Comparison of ENCODE assay signal across 15 cellular contexts in genomic region chr5:151097081-151097480, GRCh38. TPM values are rescaled to one million over a fixed set of nuclear protein-coding genes. Genes with fewer than 3 reads are reported as not detected.
DNase-seq lines count a peak whose midpoint lies in the region; ATAC-seq and TF ChIP-seq lines count a peak whose summit lies in the region.
"Had no signal": no experiment of that assay in that cellular context is flagged by ENCODE, and none has a peak within 500 bp of the region (broad histone marks: within the 10 kb centered on the region; RNA-seq: fewer than 3 reads in every experiment).

No MANE protein-coding gene starts in this region.

- 26% methylated on average over 6 of the region's 6 CpGs for WGBS in right lobe of liver (ENCODE audit: insufficient coverage, low coverage, low lambda C conversion rate, missing lambda C conversion rate)

- H3K27ac ChIP-seq in right lobe of liver (peak overlapping the region; percentile 15 to 67 (median 48)), upper lobe of right lung (no peak overlapping the region)

- H3K9me3 ChIP-seq in T-helper 17 cell (ENCODE audit: control insufficient read depth, low read length, poor library complexity, severe bottlenecking) (no peaks in the 10 kb centered on the region), right lobe of liver (no peaks in the 10 kb centered on the region), upper lobe of right lung (no peaks in the 10 kb centered on the region)

- peak overlapping the region; percentile 24 for H3K4me3 Mint-ChIP-seq in stimulated activated naive CD8-positive, alpha-beta T cell treated with anti-CD3 and anti-CD28 coated beads, Interleukin-15, Interleukin-2, amounts not matched to agents 100 ng/mL and 50 ng/mL, for 24 hours
- no peak overlapping the region for H3K4me3 Mint-ChIP-seq in stimulated activated naive CD8-positive, alpha-beta T cell treated with anti-CD3 and anti-CD28 coated beads, Interleukin-15, amount 100 ng/mL, for 72 hours
- H3K4me3 Mint-ChIP-seq in T-helper 17 cell = no peak overlapping the region

- peak overlapping the region; percentile 48 for H3K27ac Mint-ChIP-seq in stimulated activated naive CD8-positive, alpha-beta T cell treated with anti-CD3 and anti-CD28 coated beads, Interleukin-15, Interleukin-2, amounts not matched to agents 100 ng/mL and 50 ng/mL, for 24 hours
- no peak overlapping the region for H3K27ac Mint-ChIP-seq in stimulated activated naive CD8-positive, alpha-beta T cell treated with anti-CD3 and anti-CD28 coated beads, Interleukin-15, amount 100 ng/mL, for 72 hours
- H3K27ac Mint-ChIP-seq in T-helper 17 cell = peak overlapping the region; percentile 96

- H3K27me3 ChIP-seq in right lobe of liver = no peaks in the 10 kb centered on the region
- no peaks in the 10 kb centered on the region for H3K27me3 ChIP-seq in upper lobe of right lung

- H3K36me3 Mint-ChIP-seq in stimulated activated naive CD8-positive, alpha-beta T cell treated with anti-CD3 and anti-CD28 coated beads, Interleukin-15, Interleukin-2, amounts not matched to agents 100 ng/mL and 50 ng/mL, for 24 hours (ENCODE audit: low read depth) = peaks cover 45% of the 10 kb centered on the region
- H3K36me3 Mint-ChIP-seq in T-helper 17 cell (ENCODE audit: low read depth) = peaks cover 4% of the 10 kb centered on the region

- H3K4me1 ChIP-seq in right lobe of liver (peaks cover 0 to 95% (median 40%) of the 10 kb centered on the region in 4 donors), upper lobe of right lung (peaks cover 89% of the 10 kb centered on the region)

- ATAC-seq in stimulated activated naive CD8-positive, alpha-beta T cell treated with anti-CD3 and anti-CD28 coated beads, Interleukin-15, amount 100 ng/mL, for 72 hours = no peak
- ATAC-seq in T-helper 17 cell (no peak), right lobe of liver (peak in 2 of 4 donors; percentile 2 to 3), upper lobe of right lung (peak; percentile 8), GM19324 (IDR thresholded peaks at IDR 0.05; ENCODE audit: low FRiP score, unreplicated experiment) (no peak)

- no peaks in the 10 kb centered on the region for H3K9me3 Mint-ChIP-seq in stimulated activated naive CD8-positive, alpha-beta T cell treated with anti-CD3 and anti-CD28 coated beads, Interleukin-15, Interleukin-2, amounts not matched to agents 100 ng/mL and 50 ng/mL, for 24 hours
- H3K9me3 Mint-ChIP-seq in stimulated activated naive CD8-positive, alpha-beta T cell treated with anti-CD3 and anti-CD28 coated beads, Interleukin-15, amount 100 ng/mL, for 72 hours = no peaks in the 10 kb centered on the region

- H3K27me3 Mint-ChIP-seq in stimulated activated naive CD8-positive, alpha-beta T cell treated with anti-CD3 and anti-CD28 coated beads, Interleukin-15, Interleukin-2, amounts not matched to agents 100 ng/mL and 50 ng/mL, for 24 hours = no peaks in the 10 kb centered on the region
- no peaks in the 10 kb centered on the region for H3K27me3 Mint-ChIP-seq in stimulated activated naive CD8-positive, alpha-beta T cell treated with anti-CD3 and anti-CD28 coated beads, Interleukin-15, amount 100 ng/mL, for 72 hours
- no peaks in the 10 kb centered on the region for H3K27me3 Mint-ChIP-seq in T-helper 17 cell

- no peak for DNase-seq in stimulated activated naive CD8-positive, alpha-beta T cell treated with anti-CD3 and anti-CD28 coated beads, Interleukin-15, amount 100 ng/mL, for 72 hours
- no peak for DNase-seq in T-helper 17 cell
- DNase-seq in right lobe of liver = no peak
- DNase-seq in upper lobe of right lung = no peak
- DNase-seq in germinal center (ENCODE audit: low spot score) = no peak
- DNase-seq in SW480 (ENCODE audit: low spot score) = no peak
- DNase-seq: activated CD4-positive, alpha-beta T cell treated with anti-CD3 and anti-CD28 coated beads for 4 hours; activated gamma-delta T cell; DMS53; hypothalamus; NCI-H1105 treated with DMSO at 0.1 percent for 48 hours; NCI-H2227 treated with DMSO at 0.1 percent for 48 hours; stimulated activated CD4-positive, alpha-beta T cell treated with anti-CD3 and anti-CD28 coated beads, Interleukin-12 subunit alpha, Interleukin-12 subunit beta, amount 100 ng/mL, for 4 hours had no signal

- peaks cover 84% of the 10 kb centered on the region for H3K4me1 Mint-ChIP-seq in stimulated activated naive CD8-positive, alpha-beta T cell treated with anti-CD3 and anti-CD28 coated beads, Interleukin-15, Interleukin-2, amounts not matched to agents 100 ng/mL and 50 ng/mL, for 24 hours (ENCODE audit: low read depth)
- peaks cover 97% of the 10 kb centered on the region for H3K4me1 Mint-ChIP-seq in stimulated activated naive CD8-positive, alpha-beta T cell treated with anti-CD3 and anti-CD28 coated beads, Interleukin-15, amount 100 ng/mL, for 72 hours
- peaks cover 49% of the 10 kb centered on the region for H3K4me1 Mint-ChIP-seq in T-helper 17 cell

- TF ChIP-seq CTCF in right lobe of liver (IDR thresholded peaks at IDR 0.05) = no peak
- TF ChIP-seq CTCF in upper lobe of right lung (IDR thresholded peaks at IDR 0.05) = no peak

- H3K36me3 ChIP-seq in right lobe of liver = no peaks in the 10 kb centered on the region
- H3K36me3 ChIP-seq in upper lobe of right lung = peaks cover 11% of the 10 kb centered on the region

- TF ChIP-seq POLR2A in right lobe of liver (IDR thresholded peaks at IDR 0.05) = no peak

- intact Hi-C loops in right lobe of liver (cut with DNase I) = no loop called here
- intact Hi-C loops in upper lobe of right lung (cut with DNase I) = no loop called here

- H3K4me3 ChIP-seq in right lobe of liver = no peak overlapping the region
- H3K4me3 ChIP-seq in upper lobe of right lung = no peak overlapping the region

RNA-seq across cellular contexts. Expression of gene TNIP1, which starts 16.2 kb away (rescaled TPM):
- 100 to 1,000 TPM; 227 to 245 TPM for total RNA-seq in T-helper 17 cell
- total RNA-seq in right lobe of liver = 100 to 1,000 TPM in 1 of 6 experiments, 10 to 100 TPM in 5; 70.1 to 155 (median 79.1) TPM
- 120 TPM for total RNA-seq in upper lobe of right lung

Comparison
In these comparisons a context has a peak if more than half of its experiments do, and no peak if none do; other contexts are left out.
1. H3K27ac Mint-ChIP-seq: peak in stimulated activated naive CD8-positive, alpha-beta T cell treated with anti-CD3 and anti-CD28 coated beads, Interleukin-15, Interleukin-2, amounts not matched to agents 100 ng/mL and 50 ng/mL, for 24 hours (single experiment) and T-helper 17 cell (single experiment); none in stimulated activated naive CD8-positive, alpha-beta T cell treated with anti-CD3 and anti-CD28 coated beads, Interleukin-15, amount 100 ng/mL, for 72 hours (0 of 2).